8 cellular contexts compared by ENCODE assay signal in genomic region chr13:32587774-32588165, GRCh38. TPM values are rescaled to one million over a fixed set of nuclear protein-coding genes. Genes with fewer than 3 reads are reported as not detected.
DNase-seq lines count a peak whose midpoint lies in the region; ATAC-seq and TF ChIP-seq lines count a peak whose summit lies in the region.

No MANE protein-coding gene starts in this region.

- TF ChIP-seq POLR2A in lower leg skin (IDR thresholded peaks at IDR 0.05): no peak

- intact Hi-C loops in lower leg skin (cut with DNase I; ENCODE audit: low total_unique reads): loop anchor here (5.0 kb wide), 1 partner anchor 955 kb away; no protein-coding TSS in a partner anchor

- peak; percentile 20 for DNase-seq in NCI-H146 (lab: John Stamatoyannopoulos, UW)
- DNase-seq in lower leg skin (ENCODE audit: low spot score in 2 of 2): no peak
- no peak for DNase-seq in type B pancreatic cell (ENCODE audit: extremely low spot score, unreplicated experiment)
- DNase-seq in effector CD4-positive, alpha-beta T cell: no peak

- TF ChIP-seq CTCF in brain (conservative IDR thresholded peaks at IDR 0.05) (no peak), lower leg skin (IDR thresholded peaks at IDR 0.05) (no peak), type B pancreatic cell (conservative IDR thresholded peaks at IDR 0.05) (no peak)

- H3K27ac Mint-ChIP-seq in brain (peak overlapping the region; percentile 94 to 99 (median 96)), type B pancreatic cell (peak overlapping the region; percentile 83)

- H3K27me3 Mint-ChIP-seq in brain (peaks cover 9% of the 10 kb centered on the region), type B pancreatic cell (no peaks in the 10 kb centered on the region)

- H3K4me1 Mint-ChIP-seq in brain (peaks cover 52% of the 10 kb centered on the region), type B pancreatic cell (ENCODE audit: unreplicated experiment) (peaks cover 23% of the 10 kb centered on the region)

- peak overlapping the region; percentile 56 for H3K4me3 ChIP-seq in lower leg skin (ENCODE audit: low read depth, poor library complexity, severe bottlenecking)

- H3K36me3 Mint-ChIP-seq in brain: peaks cover 19% of the 10 kb centered on the region
- H3K36me3 Mint-ChIP-seq in type B pancreatic cell: peaks cover 3% of the 10 kb centered on the region

- WGBS in lower leg skin, 2 donors: 1% methylated on average over 8 of the region's 8 CpGs

- H3K4me3 Mint-ChIP-seq in brain (peak overlapping the region; percentile 91 to 98 (median 97)), type B pancreatic cell (peak overlapping the region; percentile 92)

- ATAC-seq in GM18517 (IDR thresholded peaks at IDR 0.05; ENCODE audit: unreplicated experiment): peak; percentile 17
- ATAC-seq in GM18511 (IDR thresholded peaks at IDR 0.05; ENCODE audit: unreplicated experiment): no peak
- ATAC-seq in HG03342 (IDR thresholded peaks at IDR 0.05; ENCODE audit: unreplicated experiment): no peak

- H3K9me3 Mint-ChIP-seq in brain: peaks cover 0 to 9% (median 0%) of the 10 kb centered on the region in 5 experiments
- H3K9me3 Mint-ChIP-seq in type B pancreatic cell: no peaks in the 10 kb centered on the region

RNA-seq across cellular contexts. Expression of gene PDS5B, which starts 1.5 kb away (rescaled TPM):
- 8.7 TPM for polyA plus RNA-seq in brain (ENCODE audit: insufficient read depth, low read depth, low replicate concordance)
- total RNA-seq in lower leg skin (10 to 100 TPM; 18.5 to 25.4 (median 23.4) TPM), type B pancreatic cell (ENCODE audit: low replicate concordance) (32.6 and 69.9 TPM in 2 replicates)

RNA-seq across cellular contexts. Expression of gene N4BP2L2, which starts 49.2 kb away (rescaled TPM):
- 12.0 TPM for polyA plus RNA-seq in brain (ENCODE audit: insufficient read depth, low read depth, low replicate concordance)
- 100 to 1,000 TPM in 3 of 4 donors, 10 to 100 TPM in 1; 96.6 to 154 (median 131) TPM for total RNA-seq in lower leg skin
- 104 and 124 TPM in 2 replicates for total RNA-seq in type B pancreatic cell (ENCODE audit: low replicate concordance)
